8 cellular contexts compared by ENCODE assay signal in the genomic region with DNA sequence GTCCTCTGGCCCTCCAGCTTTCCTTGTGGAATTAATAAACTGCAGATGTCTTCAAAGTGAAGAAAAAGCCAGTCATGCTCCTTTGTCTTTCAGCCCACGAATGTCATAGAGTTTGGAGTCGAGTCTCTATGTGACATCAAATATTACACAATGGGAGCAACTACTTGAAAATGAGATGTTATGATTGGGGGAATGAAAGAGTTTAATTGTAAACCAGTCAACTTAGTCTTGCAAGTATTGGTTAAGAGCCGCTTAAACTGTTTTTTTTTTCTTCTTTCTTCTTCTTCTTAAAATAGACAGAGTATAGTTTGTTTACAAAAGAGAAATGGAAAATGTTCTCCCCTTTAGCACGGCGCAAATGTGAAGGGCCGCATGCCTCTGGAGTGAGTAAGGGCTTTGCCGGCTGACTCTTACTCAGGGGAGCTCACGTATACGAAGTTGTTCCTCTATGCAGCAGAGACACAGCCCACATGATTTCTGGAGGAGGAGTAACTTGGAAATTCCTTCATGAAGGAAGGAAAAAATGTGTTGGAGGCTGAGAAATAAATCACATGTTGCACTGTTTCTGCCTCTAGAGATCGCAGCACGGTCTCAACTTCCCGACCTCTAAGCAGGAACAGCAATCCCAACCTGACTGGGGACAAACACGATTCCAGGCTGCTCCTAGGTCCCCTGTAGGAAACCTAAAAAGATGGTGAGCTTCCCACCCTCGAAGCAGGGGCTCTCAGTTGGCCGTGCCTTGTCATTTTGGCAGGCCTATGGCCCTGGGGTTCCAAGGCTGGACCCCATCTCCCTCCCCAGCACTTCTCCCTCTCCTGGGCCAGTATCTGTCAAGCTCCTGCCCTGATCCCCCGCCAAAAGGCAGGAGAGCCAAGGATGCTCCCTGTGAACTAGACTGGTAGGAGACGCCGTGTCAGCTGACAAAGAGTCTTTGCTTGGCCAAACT. TPM values are rescaled to one million over a fixed set of nuclear protein-coding genes. Genes with fewer than 3 reads are reported as not detected.
A peak's percentile ranks its signal among the peaks of the same experiment; 100 is the strongest.
DNase-seq lines count a peak whose midpoint lies in the region; ATAC-seq, FAIRE-seq and TF ChIP-seq lines count a peak whose summit lies in the region.

No MANE protein-coding gene starts in this region.

- H3K27me3 Mint-ChIP-seq in neural progenitor cell (ENCODE audit: insufficient read depth, low read depth): peaks cover 3% of the 10 kb centered on the region
- no peaks in the 10 kb centered on the region for H3K27me3 Mint-ChIP-seq in activated naive CD8-positive, alpha-beta T cell treated with anti-CD3 and anti-CD28 coated beads for 36 hours

- peak overlapping the region; percentile 74 for H3K4me3 Mint-ChIP-seq in neural progenitor cell
- H3K4me3 Mint-ChIP-seq in activated naive CD8-positive, alpha-beta T cell treated with anti-CD3 and anti-CD28 coated beads for 36 hours: no peak overlapping the region

- no peak for ATAC-seq in HG03139 (IDR thresholded peaks at IDR 0.05; ENCODE audit: unreplicated experiment)

- peaks cover 63% of the 10 kb centered on the region for H3K36me3 ChIP-seq in SJSA1
- no peaks in the 10 kb centered on the region for H3K36me3 ChIP-seq in neural progenitor cell

- no peaks in the 10 kb centered on the region for H3K36me3 Mint-ChIP-seq in neural progenitor cell
- H3K36me3 Mint-ChIP-seq in activated naive CD8-positive, alpha-beta T cell treated with anti-CD3 and anti-CD28 coated beads for 36 hours: peaks cover 4% of the 10 kb centered on the region

- H3K4me3 ChIP-seq in SJSA1 (no peak overlapping the region), fibroblast of pulmonary artery (replicated peaks; ENCODE audit: low read depth, low read length) (peak overlapping the region; percentile 34), neural progenitor cell (peak overlapping the region; percentile 40)

- H2AFZ ChIP-seq in neural progenitor cell (replicated peaks): peak overlapping the region; percentile 3

- H3K9ac ChIP-seq in neural progenitor cell: no peak overlapping the region

- H3K9me3 ChIP-seq in SJSA1 (replicated peaks) (no peaks in the 10 kb centered on the region), neural progenitor cell (ENCODE audit: low read depth) (no peaks in the 10 kb centered on the region)

- peak overlapping the region; percentile 100 for H3K27ac ChIP-seq in SJSA1
- H3K27ac ChIP-seq in neural progenitor cell: no peak overlapping the region

- H3K9me3 Mint-ChIP-seq in neural progenitor cell: no peaks in the 10 kb centered on the region
- no peaks in the 10 kb centered on the region for H3K9me3 Mint-ChIP-seq in activated naive CD8-positive, alpha-beta T cell treated with anti-CD3 and anti-CD28 coated beads for 36 hours

- H3F3A ChIP-seq in neural progenitor cell (ENCODE audit: low read depth): peaks cover 19% of the 10 kb centered on the region

- FAIRE-seq in G401.6 (lab: Jason Lieb, UNC): peak; percentile 99

- H3K27me3 ChIP-seq in SJSA1 (replicated peaks): no peaks in the 10 kb centered on the region
- no peaks in the 10 kb centered on the region for H3K27me3 ChIP-seq in neural progenitor cell

- no peaks in the 10 kb centered on the region for H4K20me1 ChIP-seq in neural progenitor cell (ENCODE audit: low read depth)

- no peaks in the 10 kb centered on the region for H3K79me2 ChIP-seq in neural progenitor cell (ENCODE audit: low read depth)

- peak overlapping the region; percentile 99 for H3K27ac Mint-ChIP-seq in neural progenitor cell
- H3K27ac Mint-ChIP-seq in activated naive CD8-positive, alpha-beta T cell treated with anti-CD3 and anti-CD28 coated beads for 36 hours: no peak overlapping the region

- TF ChIP-seq CTCF in fibroblast of pulmonary artery (IDR thresholded peaks at IDR 0.05; ENCODE audit: low read length, missing control alignments) (no peak), neural progenitor cell (IDR thresholded peaks at IDR 0.05) (no peak)

- DNase-seq in SJSA1 (ENCODE audit: low read depth in 1 of 2, low spot score in 2 of 2): peak; percentile 97 to 99
- DNase-seq in fibroblast of pulmonary artery (ENCODE audit: low read depth): peak; percentile 99
- DNase-seq in neural progenitor cell (ENCODE audit: low spot score): peak; percentile 37
- DNase-seq in activated naive CD8-positive, alpha-beta T cell treated with anti-CD3 and anti-CD28 coated beads for 36 hours: no peak
- DNase-seq in activated CD4-positive, alpha-beta T cell treated with anti-CD3 and anti-CD28 coated beads for 48 hours: no peak
- DNase-seq in effector CD8-positive, alpha-beta T cell (lab: John Stamatoyannopoulos, UW): no peak

- peaks cover 57% of the 10 kb centered on the region for H3K4me1 ChIP-seq in SJSA1 (replicated peaks)
- peaks cover 43% of the 10 kb centered on the region for H3K4me1 ChIP-seq in neural progenitor cell

- peak overlapping the region; percentile 78 for H3K4me2 ChIP-seq in neural progenitor cell

- H3K4me1 Mint-ChIP-seq in neural progenitor cell: peaks cover 82% of the 10 kb centered on the region
- peaks cover 4% of the 10 kb centered on the region for H3K4me1 Mint-ChIP-seq in activated naive CD8-positive, alpha-beta T cell treated with anti-CD3 and anti-CD28 coated beads for 36 hours

RNA-seq across cellular contexts. Expression of gene MYOF, which starts 44.9 kb away (rescaled TPM):
- 198 and 300 TPM in 2 replicates for total RNA-seq in SJSA1 (2014; rRNA removed; shearing (Covaris generic))
- total RNA-seq in neural progenitor cell (ENCODE audit: low replicate concordance): 1.2 and 1.6 TPM in 2 replicates
- 10 to 100 TPM; 22.1 to 22.8 TPM for total RNA-seq in activated naive CD8-positive, alpha-beta T cell treated with anti-CD3 and anti-CD28 coated beads for 36 hours

RNA-seq across cellular contexts. Expression of gene CEP55, which starts 59.1 kb away (rescaled TPM):
- total RNA-seq in SJSA1 (2014; rRNA removed; shearing (Covaris generic)): 149 and 198 TPM in 2 replicates
- 36.8 and 57.7 TPM in 2 replicates for total RNA-seq in neural progenitor cell (ENCODE audit: low replicate concordance)
- total RNA-seq in activated naive CD8-positive, alpha-beta T cell treated with anti-CD3 and anti-CD28 coated beads for 36 hours: 10 to 100 TPM; 47.6 to 52.0 TPM

Comparison
In these comparisons a context has a peak if more than half of its experiments do, and no peak if none do; other contexts are left out.
1. DNase-seq: peak in SJSA1 (2 of 2), fibroblast of pulmonary artery (single experiment) and neural progenitor cell (single experiment); none in activated naive CD8-positive, alpha-beta T cell treated with anti-CD3 and anti-CD28 coated beads for 36 hours (single experiment), activated CD4-positive, alpha-beta T cell treated with anti-CD3 and anti-CD28 coated beads for 48 hours (single experiment) and effector CD8-positive, alpha-beta T cell (single experiment).